Comparison of ENCODE assay signal across 19 cellular contexts in the genomic region with DNA sequence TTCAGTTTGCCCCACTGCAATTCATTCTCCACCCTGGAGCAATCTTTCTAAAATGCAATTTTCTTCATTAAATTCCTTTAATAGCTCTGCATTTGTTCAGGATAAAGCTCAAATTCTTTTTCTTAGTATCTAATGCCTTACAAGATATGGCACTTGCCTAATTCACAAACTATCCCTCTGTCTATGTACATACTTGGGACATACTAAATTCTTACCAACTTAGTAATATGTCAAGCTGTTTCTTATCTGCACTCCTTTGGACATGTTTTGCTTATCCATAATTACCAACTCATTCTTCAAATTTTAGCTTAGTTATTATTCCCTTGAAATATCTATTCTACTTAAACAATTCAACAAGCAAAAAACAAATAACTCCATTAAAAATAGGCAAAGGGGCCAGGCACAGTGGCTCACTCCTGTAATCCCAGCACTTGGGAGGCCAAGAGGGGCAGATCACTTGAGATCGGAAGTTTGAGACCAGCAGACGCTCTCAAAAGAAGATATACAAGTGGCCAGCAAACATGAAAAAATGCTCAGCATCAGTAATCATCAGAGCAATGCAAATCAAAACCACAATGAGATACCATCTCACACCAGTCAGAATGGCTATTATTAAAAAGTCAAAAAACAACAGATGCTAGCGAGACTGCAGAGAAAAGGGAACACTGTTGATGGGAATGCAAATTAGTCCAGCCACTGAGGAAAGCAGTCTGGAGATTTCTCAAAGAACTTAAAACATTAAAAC.
A peak's percentile ranks its signal among the peaks of the same experiment; 100 is the strongest.
DNase-seq lines count a peak whose midpoint lies in the region; TF ChIP-seq lines count a peak whose summit lies in the region.
"Had no signal": no experiment of that assay in that cellular context is flagged by ENCODE, and none has a peak within 500 bp of the region (broad histone marks: within the 10 kb centered on the region; RNA-seq: fewer than 3 reads in every experiment).

No MANE protein-coding gene starts in this region.

- H3K79me2 ChIP-seq in Karpas-422 (ENCODE audit: low read length) = no peaks in the 10 kb centered on the region

- H3K27me3 Mint-ChIP-seq in HFFc6 (ENCODE audit: insufficient read depth) (peaks cover 3% of the 10 kb centered on the region; the same call in 1 of the 2 replicates), osteocyte (ENCODE audit: unreplicated experiment) (peaks cover under 1% of the 10 kb centered on the region)
- no peaks in the 10 kb centered on the region for H3K27me3 Mint-ChIP-seq in activated T-helper 2 cell treated with anti-CD3 and anti-CD28 coated beads, Interferon-gamma antibody, Interleukin-2, Interleukin-4, amounts not matched to agents 10 μg/mL and 5 μg/mL and 100 μg/mL, durations not matched to agents 14 hours and 24 hours and 36 hours (ENCODE audit: low read depth)

- no peaks in the 10 kb centered on the region for H3K9me2 ChIP-seq in Karpas-422 (replicated peaks; ENCODE audit: insufficient read depth, low read length)

- H3K27me3 ChIP-seq in BLaER1 treated with 17β-estradiol and CSF1 and Interleukin-3, amounts not matched to agents 10 nM and 100 nM = no peaks in the 10 kb centered on the region
- 0 out of 2 replicates have a peak, but pooled peaks cover 4% of the 10 kb centered on the region for H3K27me3 ChIP-seq in Karpas-422 (ENCODE audit: low read length)
- H3K27me3 ChIP-seq: heart right ventricle, MG63, right atrium auricular region had no signal

- H3K27ac Mint-ChIP-seq in HFFc6 (no peak overlapping the region), osteocyte (ENCODE audit: unreplicated experiment) (no peak overlapping the region)
- H3K27ac Mint-ChIP-seq in activated T-helper 2 cell treated with anti-CD3 and anti-CD28 coated beads, Interferon-gamma antibody, Interleukin-2, Interleukin-4, amounts not matched to agents 10 μg/mL and 5 μg/mL and 100 μg/mL, durations not matched to agents 14 hours and 24 hours and 36 hours = peak overlapping the region; percentile 13
- H3K27ac Mint-ChIP-seq: T-helper 2 cell treated with Interferon-gamma antibody and Interleukin-4, amounts not matched to agents 5 μg/mL and 100 μg/mL, for 36 hours had no signal

- H2AFZ ChIP-seq in Karpas-422 (ENCODE audit: low read length) = no peak overlapping the region

- no peaks in the 10 kb centered on the region for H3K9me3 ChIP-seq in BLaER1 treated with 17β-estradiol and CSF1 and Interleukin-3, amounts not matched to agents 10 nM and 100 nM (replicated peaks in 1 of 11)
- H3K9me3 ChIP-seq in Karpas-422 (ENCODE audit: low read length) = no peaks in the 10 kb centered on the region
- H3K9me3 ChIP-seq: right atrium auricular region had no signal

- no peak overlapping the region for H3K4me3 Mint-ChIP-seq in HFFc6
- H3K4me3 Mint-ChIP-seq in activated T-helper 2 cell treated with anti-CD3 and anti-CD28 coated beads, Interferon-gamma antibody, Interleukin-2, Interleukin-4, amounts not matched to agents 10 μg/mL and 5 μg/mL and 100 μg/mL, durations not matched to agents 14 hours and 24 hours and 36 hours (ENCODE audit: low read depth) = no peak overlapping the region
- H3K4me3 Mint-ChIP-seq in osteocyte (ENCODE audit: unreplicated experiment) = no peak overlapping the region
- H3K4me3 Mint-ChIP-seq: T-helper 2 cell treated with Interferon-gamma antibody and Interleukin-4, amounts not matched to agents 5 μg/mL and 100 μg/mL, for 36 hours had no signal

- H3K4me1 Mint-ChIP-seq in HFFc6 (ENCODE audit: low read depth) (no peaks in the 10 kb centered on the region), osteocyte (ENCODE audit: unreplicated experiment) (peaks cover 2% of the 10 kb centered on the region)
- peaks cover 23% of the 10 kb centered on the region for H3K4me1 Mint-ChIP-seq in activated T-helper 2 cell treated with anti-CD3 and anti-CD28 coated beads, Interferon-gamma antibody, Interleukin-2, Interleukin-4, amounts not matched to agents 10 μg/mL and 5 μg/mL and 100 μg/mL, durations not matched to agents 14 hours and 24 hours and 36 hours (ENCODE audit: low read depth)

- H3K9ac ChIP-seq in BLaER1 treated with 17β-estradiol and CSF1 and Interleukin-3, amounts not matched to agents 10 nM and 100 nM = no peak overlapping the region
- H3K9ac ChIP-seq in Karpas-422 (ENCODE audit: low read length) = no peak overlapping the region

- DNase-seq in HFFc6 = peak; percentile 33
- DNase-seq in activated T-helper 2 cell treated with anti-CD3 and anti-CD28 coated beads, Interferon-gamma antibody, Interleukin-2, Interleukin-4, amounts not matched to agents 10 μg/mL and 5 μg/mL and 100 μg/mL, durations not matched to agents 14 hours and 24 hours and 36 hours (ENCODE audit: low spot score) = no peak
- peak; percentile 44 for DNase-seq in iris pigment epithelial cell (ENCODE audit: low read depth)
- DNase-seq in Karpas-422 = no peak
- DNase-seq in NCI-H2171 (lab: John Stamatoyannopoulos, UW) = no peak
- DNase-seq in foreskin melanocyte = no peak
- DNase-seq in osteocyte (ENCODE audit: extremely low spot score, unreplicated experiment) = no peak
- DNase-seq: activated effector memory CD4-positive, alpha-beta T cell treated with anti-CD3 and anti-CD28 coated beads, Interleukin-2, amount 50 U/mL, for 16 hours; anterior cingulate cortex; heart right ventricle; kidney; MG63; NCI-H2029; NCI-H510A treated with DMSO at 0.1 percent for 48 hours; SHP77 treated with DMSO at 0.1 percent for 48 hours had no signal

- H4K20me1 ChIP-seq in BLaER1 treated with 17β-estradiol and CSF1 and Interleukin-3, amounts not matched to agents 10 nM and 100 nM = no peaks in the 10 kb centered on the region
- no peaks in the 10 kb centered on the region for H4K20me1 ChIP-seq in Karpas-422 (ENCODE audit: insufficient read depth, low read depth, low read length)

- intact Hi-C loops in activated T-helper 2 cell treated with anti-CD3 and anti-CD28 coated beads, Interferon-gamma antibody, Interleukin-2, Interleukin-4, amounts not matched to agents 10 μg/mL and 5 μg/mL and 100 μg/mL, durations not matched to agents 14 hours and 24 hours and 36 hours (cut with micrococcal nuclease) = no loop called here

- H3K36me3 Mint-ChIP-seq in HFFc6 (ENCODE audit: low read depth) = no peaks in the 10 kb centered on the region
- H3K36me3 Mint-ChIP-seq in activated T-helper 2 cell treated with anti-CD3 and anti-CD28 coated beads, Interferon-gamma antibody, Interleukin-2, Interleukin-4, amounts not matched to agents 10 μg/mL and 5 μg/mL and 100 μg/mL, durations not matched to agents 14 hours and 24 hours and 36 hours (ENCODE audit: low read depth) = peaks cover 26% of the 10 kb centered on the region
- H3K36me3 Mint-ChIP-seq in osteocyte (ENCODE audit: unreplicated experiment) = peaks cover 2% of the 10 kb centered on the region

- no peak overlapping the region for H3K4me3 ChIP-seq in BLaER1 treated with 17β-estradiol and CSF1 and Interleukin-3, amounts not matched to agents 10 nM and 100 nM
- no peak overlapping the region for H3K4me3 ChIP-seq in Karpas-422 (ENCODE audit: low read length)
- H3K4me3 ChIP-seq: coronary artery, heart right ventricle, MG63, right atrium auricular region had no signal

- H3K9me3 Mint-ChIP-seq in HFFc6 (no peaks in the 10 kb centered on the region), osteocyte (ENCODE audit: unreplicated experiment) (no peaks in the 10 kb centered on the region)
- H3K9me3 Mint-ChIP-seq in activated T-helper 2 cell treated with anti-CD3 and anti-CD28 coated beads, Interferon-gamma antibody, Interleukin-2, Interleukin-4, amounts not matched to agents 10 μg/mL and 5 μg/mL and 100 μg/mL, durations not matched to agents 14 hours and 24 hours and 36 hours = peaks cover 15% of the 10 kb centered on the region

- H3K4me1 ChIP-seq in BLaER1 treated with 17β-estradiol and CSF1 and Interleukin-3, amounts not matched to agents 10 nM and 100 nM = peaks cover 0 to 12% (median 8%) of the 10 kb centered on the region in 10 experiments; a peak in 7 of 20 replicates
- H3K4me1 ChIP-seq in Karpas-422 (ENCODE audit: low read length) = peaks cover 5% of the 10 kb centered on the region

- H3K4me2 ChIP-seq in BLaER1 treated with 17β-estradiol and CSF1 and Interleukin-3, amounts not matched to agents 10 nM and 100 nM = peak overlapping the region in 7 of 11 experiments; percentile 1 to 39 (median 14); a peak in 11 of 22 replicates
- no peak overlapping the region for H3K4me2 ChIP-seq in Karpas-422 (ENCODE audit: low read depth, low read length, poor library complexity, severe bottlenecking)

- TF ChIP-seq CTCF in HFFc6 (IDR thresholded peaks at IDR 0.05) (no peak), osteocyte (IDR thresholded peaks at IDR 0.05) (no peak)

- H3K27ac ChIP-seq in BLaER1 treated with 17β-estradiol and CSF1 and Interleukin-3, amounts not matched to agents 10 nM and 100 nM = no peak overlapping the region
- H3K27ac ChIP-seq in Karpas-422 (ENCODE audit: low read length) = no peak overlapping the region
- H3K27ac ChIP-seq: heart right ventricle, right atrium auricular region had no signal

- no peaks in the 10 kb centered on the region for H3K36me3 ChIP-seq in BLaER1 treated with 17β-estradiol and CSF1 and Interleukin-3, amounts not matched to agents 10 nM and 100 nM
- no peaks in the 10 kb centered on the region for H3K36me3 ChIP-seq in Karpas-422 (ENCODE audit: insufficient read depth, low read length)
- H3K36me3 ChIP-seq: heart right ventricle, MG63, right atrium auricular region had no signal

Comparison
In these comparisons a context has a peak if more than half of its experiments do, and no peak if none do; other contexts are left out.
1. DNase-seq: peak in HFFc6 (single experiment) and iris pigment epithelial cell (single experiment); none in activated T-helper 2 cell treated with anti-CD3 and anti-CD28 coated beads, Interferon-gamma antibody, Interleukin-2, Interleukin-4, amounts not matched to agents 10 μg/mL and 5 μg/mL and 100 μg/mL, durations not matched to agents 14 hours and 24 hours and 36 hours (single experiment), Karpas-422 (single experiment), NCI-H2171 (single experiment), foreskin melanocyte (single experiment) and osteocyte (single experiment).